ENCODE assay signal across 1 cellular context in the genomic region with DNA sequence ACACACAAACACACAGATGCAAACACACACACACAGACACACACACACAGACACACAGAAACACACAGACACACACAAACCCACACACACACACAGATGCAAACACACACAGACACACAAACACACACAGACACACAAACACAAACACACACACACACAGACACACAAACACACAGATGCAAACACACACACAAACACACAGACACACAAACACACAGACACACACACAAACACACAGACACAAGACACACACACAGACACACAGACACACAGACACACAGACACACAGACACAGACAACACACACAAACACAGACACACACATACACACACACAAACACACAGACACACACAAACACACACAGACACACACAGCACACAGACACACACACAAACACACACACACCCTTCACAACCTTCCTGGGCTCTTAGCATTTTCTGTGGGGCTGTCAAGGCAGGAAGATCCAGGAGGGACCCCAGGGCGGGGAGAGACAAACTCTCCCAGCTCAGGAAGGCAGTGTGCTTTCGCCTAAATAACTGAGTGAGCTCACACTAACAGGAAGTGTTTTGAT.
TF ChIP-seq lines count a peak whose summit lies in the region.

No MANE protein-coding gene starts in this region.

TF ChIP-seq in HCT116, 20 proteins besides CTCF, POLR2A, EP300 and RAD21 (continued from another document):
- TF ChIP-seq ZBTB33 (IDR thresholded peaks at IDR 0.05; ENCODE audit: extremely low read depth, insufficient replicate concordance, low read length) (no peak), ZFX (IDR thresholded peaks at IDR 0.05) (no peak)
TF ChIP-seq in HCT116: peak in this region for 0.
